Comparison of ENCODE assay signal across 9 cellular contexts in genomic region chr11:121950160-121950559, GRCh38.
"Had no signal": no experiment of that assay in that cellular context is flagged by ENCODE, and none has a peak within 500 bp of the region (broad histone marks: within the 10 kb centered on the region; RNA-seq: fewer than 3 reads in every experiment).

No MANE protein-coding gene starts in this region.

- DNase-seq: H9, HCEC 1CT, IMR-90, KBM-7 had no signal

- H3K4me3 Mint-ChIP-seq: GM23338, H9 had no signal

- H3K27ac ChIP-seq: HL-60, KMS-11 had no signal

- FAIRE-seq: H1, H54 had no signal

- ATAC-seq: GM23338 had no signal

- H3K9ac ChIP-seq: KMS-11 had no signal

- H3K27ac Mint-ChIP-seq: GM23338, H9 had no signal

- H2AFZ ChIP-seq: GM23338 had no signal

- H3K4me2 ChIP-seq: GM23338, KMS-11 had no signal

- H3K4me3 ChIP-seq: GM23338 had no signal
